Comparison of ENCODE assay signal across 1 cellular context in the genomic region with DNA sequence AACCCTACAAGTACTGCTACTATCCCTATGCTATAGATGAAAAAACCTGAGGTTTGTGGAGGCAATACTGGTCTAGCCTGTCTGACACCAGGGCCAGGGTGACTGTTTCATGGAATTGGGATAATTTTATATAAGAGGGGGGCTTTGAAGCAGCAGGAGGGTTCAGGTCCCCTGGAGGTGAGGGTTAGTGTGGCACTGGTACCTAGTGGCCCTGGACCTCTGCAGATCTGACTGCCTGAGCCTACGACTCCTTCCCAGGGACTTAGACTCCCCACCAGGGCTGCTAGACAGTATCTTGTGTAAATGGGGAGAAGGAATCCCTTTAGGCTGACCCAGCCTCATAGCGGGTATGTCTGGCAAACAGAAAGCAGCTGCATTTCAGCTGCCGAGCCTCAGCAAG.
TF ChIP-seq lines count a peak whose summit lies in the region.

No MANE protein-coding gene starts in this region.

TF ChIP-seq in A549, 52 proteins besides CTCF, POLR2A, EP300 and RAD21:
- TF ChIP-seq, protein P1, sequence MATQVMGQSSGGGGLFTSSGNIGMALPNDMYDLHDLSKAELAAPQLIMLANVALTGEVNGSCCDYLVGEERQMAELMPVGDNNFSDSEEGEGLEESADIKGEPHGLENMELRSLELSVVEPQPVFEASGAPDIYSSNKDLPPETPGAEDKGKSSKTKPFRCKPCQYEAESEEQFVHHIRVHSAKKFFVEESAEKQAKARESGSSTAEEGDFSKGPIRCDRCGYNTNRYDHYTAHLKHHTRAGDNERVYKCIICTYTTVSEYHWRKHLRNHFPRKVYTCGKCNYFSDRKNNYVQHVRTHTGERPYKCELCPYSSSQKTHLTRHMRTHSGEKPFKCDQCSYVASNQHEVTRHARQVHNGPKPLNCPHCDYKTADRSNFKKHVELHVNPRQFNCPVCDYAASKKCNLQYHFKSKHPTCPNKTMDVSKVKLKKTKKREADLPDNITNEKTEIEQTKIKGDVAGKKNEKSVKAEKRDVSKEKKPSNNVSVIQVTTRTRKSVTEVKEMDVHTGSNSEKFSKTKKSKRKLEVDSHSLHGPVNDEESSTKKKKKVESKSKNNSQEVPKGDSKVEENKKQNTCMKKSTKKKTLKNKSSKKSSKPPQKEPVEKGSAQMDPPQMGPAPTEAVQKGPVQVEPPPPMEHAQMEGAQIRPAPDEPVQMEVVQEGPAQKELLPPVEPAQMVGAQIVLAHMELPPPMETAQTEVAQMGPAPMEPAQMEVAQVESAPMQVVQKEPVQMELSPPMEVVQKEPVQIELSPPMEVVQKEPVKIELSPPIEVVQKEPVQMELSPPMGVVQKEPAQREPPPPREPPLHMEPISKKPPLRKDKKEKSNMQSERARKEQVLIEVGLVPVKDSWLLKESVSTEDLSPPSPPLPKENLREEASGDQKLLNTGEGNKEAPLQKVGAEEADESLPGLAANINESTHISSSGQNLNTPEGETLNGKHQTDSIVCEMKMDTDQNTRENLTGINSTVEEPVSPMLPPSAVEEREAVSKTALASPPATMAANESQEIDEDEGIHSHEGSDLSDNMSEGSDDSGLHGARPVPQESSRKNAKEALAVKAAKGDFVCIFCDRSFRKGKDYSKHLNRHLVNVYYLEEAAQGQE (IDR thresholded peaks at IDR 0.05), result no peak
- TF ChIP-seq ZC3H11A (IDR thresholded peaks at IDR 0.05), result no peak
- no peak for TF ChIP-seq FOXS1 (CRISPR knock-in tag; IDR thresholded peaks at IDR 0.05)
- TF ChIP-seq NPAS2 (CRISPR knock-in tag; IDR thresholded peaks at IDR 0.05; ENCODE audit: borderline replicate concordance), result no peak
- TF ChIP-seq KDM5A (IDR thresholded peaks at IDR 0.05), result no peak
- no peak for TF ChIP-seq CHD2 (IDR thresholded peaks at IDR 0.05; ENCODE audit: low read length, partially characterized antibody)
